In genomic region chr19:676343-677105, GRCh38 we compare ENCODE assay signal across 9 cellular contexts. TPM values are rescaled to one million over a fixed set of nuclear protein-coding genes. Genes with fewer than 3 reads are reported as not detected.
DNase-seq lines count a peak whose midpoint lies in the region; ATAC-seq lines count a peak whose summit lies in the region.
"Had no signal": no experiment of that assay in that cellular context is flagged by ENCODE, and none has a peak within 500 bp of the region (broad histone marks: within the 10 kb centered on the region; RNA-seq: fewer than 3 reads in every experiment).

TSS of gene FSTL3 (plus strand) at chr19:676392. CDS start at chr19:676424, 32 bp downstream.

- DNase-seq in GM03348 (ENCODE audit: low spot score) (peak; percentile 78), adipocyte (ENCODE audit: low read depth) (peak; percentile 70), right cardiac atrium (peak; percentile 73 to 86 (median 85)), KBM-7 (no peak)
- DNase-seq in activated CD4-positive, alpha-beta T cell treated with anti-CD3 and anti-CD28 coated beads, Interleukin-2, amount 10 ng/mL, durations not matched to agents 24 days and 14 days, result no peak
- DNase-seq: activated CD4-positive, alpha-beta T cell treated with anti-CD3 and anti-CD28 coated beads for 4 hours had no signal

- H3K27ac Mint-ChIP-seq in activated CD4-positive, alpha-beta T cell treated with anti-CD3 and anti-CD28 coated beads, Interleukin-2, amount 10 ng/mL, durations not matched to agents 24 days and 14 days, result no peak within 1 kb of the TSS

- peaks cover 4% of the 10 kb centered on the region for H3K36me3 ChIP-seq in adipocyte (ENCODE audit: control insufficient read depth, insufficient read depth, low read length, severe bottlenecking)
- H3K36me3 ChIP-seq in skeletal muscle satellite cell (ENCODE audit: insufficient read depth, low read length), result peaks cover 11% of the 10 kb centered on the region

- peak within 1 kb of the TSS; percentile 100 for H3K4me2 ChIP-seq in skeletal muscle satellite cell (ENCODE audit: low read length)

- H3K9me3 ChIP-seq in adipocyte (ENCODE audit: control insufficient read depth, low read length) (no peaks in the 10 kb centered on the region), right cardiac atrium (ENCODE audit: control insufficient read depth, low read length) (no peaks in the 10 kb centered on the region), skeletal muscle satellite cell (replicated peaks; ENCODE audit: low read length) (no peaks in the 10 kb centered on the region)

- H3K36me3 Mint-ChIP-seq in activated CD4-positive, alpha-beta T cell treated with anti-CD3 and anti-CD28 coated beads, Interleukin-2, amount 10 ng/mL, durations not matched to agents 24 days and 14 days (ENCODE audit: low read depth), result no peaks in the 10 kb centered on the region

- intact Hi-C loops in right cardiac atrium (cut with DNase I), result no loop called here
- intact Hi-C loops in activated CD4-positive, alpha-beta T cell treated with anti-CD3 and anti-CD28 coated beads, Interleukin-2, amount 10 ng/mL, durations not matched to agents 24 days and 14 days (cut with micrococcal nuclease), result no loop called here

- H3K27me3 Mint-ChIP-seq in activated CD4-positive, alpha-beta T cell treated with anti-CD3 and anti-CD28 coated beads, Interleukin-2, amount 10 ng/mL, durations not matched to agents 24 days and 14 days, result peaks cover 13% of the 10 kb centered on the region

- in situ Hi-C loops in KBM-7 (cut with MboI; ENCODE audit: low pct_unique_long_range_greater_than_20kb, low sequenced_read_pairs), result no loop called here

- peaks cover 4% of the 10 kb centered on the region for H3K4me1 Mint-ChIP-seq in activated CD4-positive, alpha-beta T cell treated with anti-CD3 and anti-CD28 coated beads, Interleukin-2, amount 10 ng/mL, durations not matched to agents 24 days and 14 days

- H3K9ac ChIP-seq in adipocyte (ENCODE audit: low read length), result peak within 1 kb of the TSS; percentile 99
- H3K9ac ChIP-seq in skeletal muscle satellite cell (ENCODE audit: low read depth, low read length), result peak within 1 kb of the TSS; percentile 97

- H3K27me3 ChIP-seq in adipocyte (replicated peaks; ENCODE audit: control insufficient read depth, insufficient read depth, low read length) (no peaks in the 10 kb centered on the region), right cardiac atrium (ENCODE audit: control insufficient read depth, insufficient read depth) (no peaks in the 10 kb centered on the region), skeletal muscle satellite cell (ENCODE audit: control insufficient read depth, insufficient read depth, low read length) (no peaks in the 10 kb centered on the region)

- H3K9me3 Mint-ChIP-seq in activated CD4-positive, alpha-beta T cell treated with anti-CD3 and anti-CD28 coated beads, Interleukin-2, amount 10 ng/mL, durations not matched to agents 24 days and 14 days, result no peaks in the 10 kb centered on the region

- H3K4me3 ChIP-seq in adipocyte (ENCODE audit: low read length) (peak within 1 kb of the TSS; percentile 96), right cardiac atrium (ENCODE audit: low read length) (peak within 1 kb of the TSS; percentile 84), skeletal muscle satellite cell (ENCODE audit: low read length) (peak within 1 kb of the TSS; percentile 96)

- ATAC-seq in right cardiac atrium (no peak), GM21447 (IDR thresholded peaks at IDR 0.05; ENCODE audit: unreplicated experiment) (no peak), HG03045 (IDR thresholded peaks at IDR 0.05; ENCODE audit: unreplicated experiment) (no peak)

- peak within 1 kb of the TSS; percentile 97 for H3K27ac ChIP-seq in right cardiac atrium (ENCODE audit: low read length)

- H3K4me3 Mint-ChIP-seq in activated CD4-positive, alpha-beta T cell treated with anti-CD3 and anti-CD28 coated beads, Interleukin-2, amount 10 ng/mL, durations not matched to agents 24 days and 14 days, result no peak within 1 kb of the TSS

- H3K4me1 ChIP-seq in adipocyte (ENCODE audit: control insufficient read depth, insufficient read depth, low read length) (peaks cover 47% of the 10 kb centered on the region), right cardiac atrium (ENCODE audit: control insufficient read depth, insufficient read depth, low read length) (no peaks in the 10 kb centered on the region), skeletal muscle satellite cell (ENCODE audit: control insufficient read depth, insufficient read depth, low read length) (peaks cover 30% of the 10 kb centered on the region)

- WGBS in right cardiac atrium, result 4% methylated on average over 63 of the region's 63 CpGs

RNA-seq across cellular contexts. Expression of gene FSTL3, which starts in this region (rescaled TPM):
- total RNA-seq in right cardiac atrium, result 100 to 1,000 TPM in 1 of 4 donors, 10 to 100 TPM in 3; 47.1 to 110 (median 61.9) TPM
- polyA plus RNA-seq in right cardiac atrium, result 64.1 TPM
- total RNA-seq in skeletal muscle satellite cell (2012; rRNA removed), result 32.2 and 166 TPM in 2 replicates
- 7.2 and 7.7 TPM in 2 replicates for total RNA-seq in activated CD4-positive, alpha-beta T cell treated with anti-CD3 and anti-CD28 coated beads, Interleukin-2, amount 10 ng/mL, durations not matched to agents 24 days and 14 days

Comparison
In these comparisons a context has a peak if more than half of its experiments do, and no peak if none do; other contexts are left out.
1. DNase-seq: peak in GM03348 (single experiment), adipocyte (single experiment) and right cardiac atrium (3 of 3); none in KBM-7 (single experiment) and activated CD4-positive, alpha-beta T cell treated with anti-CD3 and anti-CD28 coated beads, Interleukin-2, amount 10 ng/mL, durations not matched to agents 24 days and 14 days (single experiment).
2. Peak in every context shown above with its lines, with median percentiles within 50 percentile points of each other: H3K4me3 ChIP-seq.